Comparison of ENCODE assay signal across 22 cellular contexts in genomic region chr7:84207025-84207424, GRCh38. TPM values are rescaled to one million over a fixed set of nuclear protein-coding genes. Genes with fewer than 3 reads are reported as not detected.
DNase-seq lines count a peak whose midpoint lies in the region; ATAC-seq, FAIRE-seq and TF ChIP-seq lines count a peak whose summit lies in the region.
"Had no signal": no experiment of that assay in that cellular context is flagged by ENCODE, and none has a peak within 500 bp of the region (broad histone marks: within the 10 kb centered on the region; RNA-seq: fewer than 3 reads in every experiment).

No MANE protein-coding gene starts in this region.

- H3K27me3 ChIP-seq in A673 (replicated peaks; ENCODE audit: insufficient read depth, low read depth, low read length, poor library complexity), result peaks cover 6% of the 10 kb centered on the region
- H3K27me3 ChIP-seq in HAP-1 (ENCODE audit: low read depth), result peaks cover 12% of the 10 kb centered on the region
- H3K27me3 ChIP-seq in colonic mucosa, result no peaks in the 10 kb centered on the region
- H3K27me3 ChIP-seq: cardiac muscle cell, SJCRH30 had no signal

- no peak overlapping the region for H3K4me3 ChIP-seq in A673 (ENCODE audit: low read depth, low read length, poor library complexity, severe bottlenecking)
- H3K4me3 ChIP-seq in HAP-1, result no peak overlapping the region
- no peak overlapping the region for H3K4me3 ChIP-seq in colonic mucosa
- H3K4me3 ChIP-seq: cardiac muscle cell, left ventricle myocardium inferior, mucosa of descending colon, SJCRH30, skin epidermis, thoracic aorta had no signal

- CTCF ChIA-PET in A673 (lab: Charles Lee), result no interaction called here

- no TSS peak for BruUV-seq in A673 (replicated peaks; lab: Mats Ljungman, UMichigan)

- no peak for FAIRE-seq in RCC 7860 (lab: Jason Lieb, UNC)

- no peaks in the 10 kb centered on the region for H3K9me3 ChIP-seq in A673 (ENCODE audit: low read depth, low read length, poor library complexity, severe bottlenecking)
- H3K9me3 ChIP-seq in HAP-1, result no peaks in the 10 kb centered on the region
- H3K9me3 ChIP-seq in colonic mucosa, result no peaks in the 10 kb centered on the region
- H3K9me3 ChIP-seq: left ventricle myocardium inferior, mucosa of descending colon, SJCRH30, thoracic aorta had no signal

- DNase-seq in A673 (ENCODE audit: low spot score) (peak; percentile 95), HAP-1 (ENCODE audit: low spot score in 2 of 2) (peak; percentile 47 to 82), SW480 (ENCODE audit: low spot score) (peak; percentile 69), iPS DF 19.7 (ENCODE audit: low read depth, low spot score) (peak; percentile 83), omental fat pad (ENCODE audit: low spot score) (no peak), colonic mucosa (no peak), RCC 7860 (ENCODE audit: low spot score) (no peak), GM20000 (ENCODE audit: low spot score) (no peak)
- DNase-seq: activated CD4-positive, alpha-beta T cell treated with anti-CD3 and anti-CD28 coated beads, Interleukin-2, amount 50 U/mL, for 4 hours; activated effector memory CD4-positive, alpha-beta T cell treated with anti-CD3 and anti-CD28 coated beads, Interleukin-2, amount 50 U/mL, for 16 hours; DMS 273 treated with DMSO at 0.1 percent for 48 hours; Karpas-422; left ventricle myocardium inferior; mucosa of descending colon; NCI-H2029 treated with DMSO at 0.1 percent for 48 hours; NCI-H774; SJCRH30; stimulated activated naive CD4-positive, alpha-beta T cell; WERI-Rb-1 had no signal

- in situ Hi-C loops in HAP-1 (cut with MboI; ENCODE audit: low sequenced_read_pairs), result no loop called here

- TF ChIP-seq CTCF in A673 (conservative IDR thresholded peaks at IDR 0.05; ENCODE audit: low read depth, low read length) (no peak), omental fat pad (IDR thresholded peaks at IDR 0.05) (no peak), colonic mucosa (IDR thresholded peaks at IDR 0.05) (no peak), GM20000 (IDR thresholded peaks at IDR 0.05; ENCODE audit: extremely low read depth, missing control alignments) (no peak)

- H3K4me1 ChIP-seq in A673 (ENCODE audit: insufficient read depth, low read length, poor library complexity, severe bottlenecking) (peaks cover 44% of the 10 kb centered on the region), HAP-1 (peaks cover 6% of the 10 kb centered on the region), colonic mucosa (no peaks in the 10 kb centered on the region)
- H3K4me1 ChIP-seq: left ventricle myocardium inferior had no signal

- H3K36me3 ChIP-seq in A673 (ENCODE audit: insufficient read depth, low read length, poor library complexity, severe bottlenecking), result no peaks in the 10 kb centered on the region
- no peaks in the 10 kb centered on the region for H3K36me3 ChIP-seq in HAP-1 (replicated peaks)
- no peaks in the 10 kb centered on the region for H3K36me3 ChIP-seq in colonic mucosa
- H3K36me3 ChIP-seq: cardiac muscle cell, left ventricle myocardium inferior, SJCRH30, thoracic aorta, WERI-Rb-1 had no signal

- intact Hi-C loops in A673 (cut with micrococcal nuclease; ENCODE audit: unreplicated experiment) (no loop called here), colonic mucosa (cut with DNase I) (no loop called here)

- no peak overlapping the region for H3K27ac ChIP-seq in A673 (ENCODE audit: low read depth, low read length, poor library complexity, severe bottlenecking)
- H3K27ac ChIP-seq in colonic mucosa, result no peak overlapping the region
- H3K27ac ChIP-seq: cardiac muscle cell, left ventricle myocardium inferior, SJCRH30, skin epidermis, thoracic aorta, WERI-Rb-1 had no signal

- POLR2A ChIA-PET in A673 (lab: Charles Lee; ENCODE audit: low non-redundant PET), result interaction anchor here (0.5 kb wide), 1 partner anchor 118 kb away, joined by 3 read pairs; no protein-coding TSS in a partner anchor

- no peak overlapping the region for H3K9ac ChIP-seq in colonic mucosa (ENCODE audit: low read depth in 2 of 2, low read length in 2 of 2)

- ATAC-seq in omental fat pad (ENCODE audit: low FRiP score), result no peak
- ATAC-seq: mucosa of descending colon had no signal

RNA-seq across cellular contexts. Expression of gene SEMA3A, which starts 12.4 kb away (rescaled TPM):
- total RNA-seq in A673 (2021) (22.8 and 26.9 TPM in 2 replicates), omental fat pad (10 to 100 TPM in 1 of 4 donors, 1 to 10 TPM in 3; 4.3 to 11.4 (median 7.4) TPM), colonic mucosa (10 to 100 TPM in 1 of 2 donors, 1 to 10 TPM in 1; 1.7 to 14.2 TPM)

Comparison
In these comparisons a context has a peak if more than half of its experiments do, and no peak if none do; other contexts are left out.
1. DNase-seq: peak in A673 (single experiment), HAP-1 (2 of 2), SW480 (single experiment) and iPS DF 19.7 (single experiment); none in omental fat pad (single experiment), colonic mucosa (single experiment), RCC 7860 (single experiment) and GM20000 (single experiment).